8 cellular contexts compared by ENCODE assay signal in the genomic region with DNA sequence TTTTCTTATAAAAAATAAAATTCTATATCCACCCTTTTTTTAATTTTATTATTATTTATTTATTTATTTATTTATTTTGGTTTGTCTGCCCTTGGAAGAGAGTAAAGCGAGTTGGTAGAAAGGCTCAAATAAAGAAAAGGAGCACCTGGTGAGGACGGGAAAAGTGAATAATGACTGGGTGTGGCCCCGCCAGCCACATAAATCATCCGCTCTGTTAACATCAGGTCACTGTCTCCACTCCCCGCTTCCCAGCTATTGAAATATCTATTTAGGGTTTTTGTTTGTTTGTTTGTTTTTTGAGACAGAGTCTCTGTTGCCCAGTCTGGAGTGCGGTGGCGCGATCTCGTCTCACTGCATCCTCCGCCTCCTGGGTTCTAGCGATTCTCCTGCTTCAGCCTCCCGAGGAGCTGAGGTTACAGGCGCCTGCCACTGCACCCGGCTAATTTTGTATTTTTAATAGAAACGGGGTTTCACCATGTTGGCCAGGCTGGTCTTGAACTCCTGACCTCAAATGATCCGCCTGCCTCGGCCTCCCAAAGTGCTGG. TPM values are rescaled to one million over a fixed set of nuclear protein-coding genes. Genes with fewer than 3 reads are reported as not detected.
DNase-seq lines count a peak whose midpoint lies in the region; ATAC-seq, FAIRE-seq and TF ChIP-seq lines count a peak whose summit lies in the region.

No MANE protein-coding gene starts in this region.

- H3K27ac ChIP-seq in BLaER1 (no peak overlapping the region), HUES64 (ENCODE audit: low read depth, low read length) (peak overlapping the region; percentile 84; the same call in 1 of the 2 replicates), astrocyte (ENCODE audit: low read depth, low read length) (no peak overlapping the region), mesenchymal stem cell (ENCODE audit: low read length, poor library complexity, severe bottlenecking) (no peak overlapping the region)

- no peaks in the 10 kb centered on the region for H4K20me1 ChIP-seq in BLaER1
- H4K20me1 ChIP-seq in astrocyte (ENCODE audit: insufficient read depth, low read length), result no peaks in the 10 kb centered on the region

- no peak overlapping the region for H3K14ac ChIP-seq in mesenchymal stem cell (ENCODE audit: low read length in 2 of 2)

- H3K36me3 ChIP-seq in BLaER1 (peaks cover 8% of the 10 kb centered on the region), HUES64 (ENCODE audit: insufficient read depth, low read length) (peaks cover 16% of the 10 kb centered on the region), astrocyte (ENCODE audit: insufficient read depth, low read length) (no peaks in the 10 kb centered on the region), mesenchymal stem cell (ENCODE audit: control insufficient read depth in 1 of 2, insufficient read depth in 2 of 2, low read depth in 1 of 2, low read length in 2 of 2) (no peaks in the 10 kb centered on the region)

- H3K4ac ChIP-seq in mesenchymal stem cell (ENCODE audit: low read depth in 1 of 2, low read length in 2 of 2), result no peak overlapping the region

- H3K4me3 ChIP-seq in BLaER1, result peak overlapping the region; percentile 90
- H3K4me3 ChIP-seq in HUES64 (ENCODE audit: low read length), result peak overlapping the region; percentile 91
- peak overlapping the region; percentile 72 for H3K4me3 ChIP-seq in astrocyte (ENCODE audit: insufficient read depth, low read depth, low read length)
- peak overlapping the region in 1 of 2 experiments; percentile 97 for H3K4me3 ChIP-seq in mesenchymal stem cell (ENCODE audit: insufficient read depth in 1 of 2, low read depth in 1 of 2, low read length in 2 of 2)

- H3K23ac ChIP-seq in mesenchymal stem cell (ENCODE audit: low read length in 2 of 2), result no peak overlapping the region

- peaks cover 7% of the 10 kb centered on the region for H3K79me2 ChIP-seq in astrocyte (ENCODE audit: insufficient read depth, low read length)

- no peak overlapping the region for H4K8ac ChIP-seq in mesenchymal stem cell (ENCODE audit: low read length)

- no peak overlapping the region for H4K91ac ChIP-seq in mesenchymal stem cell (ENCODE audit: low read length)

- no peaks in the 10 kb centered on the region for H3K36me3 Mint-ChIP-seq in astrocyte (ENCODE audit: low read depth, unreplicated experiment)

- WGBS in HUES64, result 7% methylated on average over 15 of the region's 17 CpGs
- 41% methylated on average over 14 of the region's 17 CpGs for WGBS in mesenchymal stem cell

- peaks cover 19% of the 10 kb centered on the region for H3K79me1 ChIP-seq in mesenchymal stem cell (replicated peaks; ENCODE audit: low read length, poor library complexity, severe bottlenecking)

- H3K4me1 ChIP-seq in BLaER1 (peaks cover 35% of the 10 kb centered on the region), HUES64 (ENCODE audit: insufficient read depth, low read length) (peaks cover 47% of the 10 kb centered on the region), astrocyte (ENCODE audit: insufficient read depth, low read length) (peaks cover 11% of the 10 kb centered on the region), mesenchymal stem cell (ENCODE audit: control insufficient read depth, insufficient read depth, low read depth, low read length) (peaks cover 9% of the 10 kb centered on the region)

- H3K4me2 ChIP-seq in BLaER1 (peak overlapping the region; percentile 83), astrocyte (ENCODE audit: low read length) (peak overlapping the region; percentile 98), mesenchymal stem cell (ENCODE audit: low read length, poor library complexity, severe bottlenecking) (peak overlapping the region; percentile 67)

- no peak overlapping the region for H2AK5ac ChIP-seq in mesenchymal stem cell (ENCODE audit: low read length, severe bottlenecking)

- no peak for FAIRE-seq in astrocyte (lab: Jason Lieb, UNC)

- H3K9ac ChIP-seq in BLaER1, result peak overlapping the region; percentile 89; the same call in 1 of the 2 replicates
- peak overlapping the region; percentile 71; the same call in 1 of the 2 replicates for H3K9ac ChIP-seq in HUES64 (ENCODE audit: low read depth, low read length)
- no peak overlapping the region for H3K9ac ChIP-seq in astrocyte (ENCODE audit: low read length)
- peak overlapping the region; percentile 87 for H3K9ac ChIP-seq in mesenchymal stem cell (ENCODE audit: low read length)

- H3K27ac Mint-ChIP-seq in astrocyte (ENCODE audit: unreplicated experiment), result no peak overlapping the region

- ATAC-seq in GM21717 (IDR thresholded peaks at IDR 0.05; ENCODE audit: unreplicated experiment) (no peak), HG03280 (IDR thresholded peaks at IDR 0.05; ENCODE audit: unreplicated experiment) (no peak)

- H2BK12ac ChIP-seq in mesenchymal stem cell (ENCODE audit: low read length in 2 of 2), result no peak overlapping the region

- no peak overlapping the region for H2AFZ ChIP-seq in astrocyte (ENCODE audit: low read depth, low read length)
- no peak overlapping the region for H2AFZ ChIP-seq in mesenchymal stem cell (ENCODE audit: low read depth, low read length)

- peaks cover 18% of the 10 kb centered on the region for H3K4me1 Mint-ChIP-seq in astrocyte (ENCODE audit: low read depth, unreplicated experiment)

- no peaks in the 10 kb centered on the region for H3K27me3 ChIP-seq in BLaER1
- peaks cover 6% of the 10 kb centered on the region; the same call in 1 of the 2 replicates for H3K27me3 ChIP-seq in HUES64 (ENCODE audit: insufficient read depth, low read length)
- no peaks in the 10 kb centered on the region for H3K27me3 ChIP-seq in astrocyte (ENCODE audit: insufficient read depth, low read length)
- no peaks in the 10 kb centered on the region for H3K27me3 ChIP-seq in mesenchymal stem cell (ENCODE audit: control insufficient read depth in 1 of 2, insufficient read depth in 1 of 2, low read length in 2 of 2)

- peak overlapping the region; percentile 97 for H3K4me3 Mint-ChIP-seq in astrocyte (ENCODE audit: unreplicated experiment)

- DNase-seq in astrocyte (ENCODE audit: low read depth) (no peak), mesenchymal stem cell (no peak), SKM-1 (lab: John Stamatoyannopoulos, UW; ENCODE audit: unreplicated experiment) (no peak), kidney tubule cell (ENCODE audit: low spot score) (no peak)

- TF ChIP-seq CTCF in astrocyte (IDR thresholded peaks at IDR 0.05; ENCODE audit: insufficient read depth, low read depth, low read length), result no peak

- no peak overlapping the region for H2BK15ac ChIP-seq in mesenchymal stem cell (ENCODE audit: low read depth, poor library complexity, severe bottlenecking)

- no peak overlapping the region for H2BK5ac ChIP-seq in mesenchymal stem cell (ENCODE audit: low read depth, low read length, poor library complexity, severe bottlenecking)

- H2BK120ac ChIP-seq in mesenchymal stem cell (ENCODE audit: low read depth, low read length), result no peak overlapping the region

- H3K18ac ChIP-seq in mesenchymal stem cell (ENCODE audit: low read depth in 1 of 2, low read length in 2 of 2), result peak overlapping the region in 1 of 2 experiments; percentile 29

- H3K9me3 ChIP-seq in BLaER1, result no peaks in the 10 kb centered on the region
- no peaks in the 10 kb centered on the region for H3K9me3 ChIP-seq in HUES64 (ENCODE audit: insufficient read depth, low read depth, low read length)
- H3K9me3 ChIP-seq in astrocyte (ENCODE audit: insufficient read depth, low read depth, low read length), result no peaks in the 10 kb centered on the region
- no peaks in the 10 kb centered on the region for H3K9me3 ChIP-seq in mesenchymal stem cell (ENCODE audit: control insufficient read depth, low read length)

- H3K27me3 Mint-ChIP-seq in astrocyte (ENCODE audit: low read depth, unreplicated experiment), result no peaks in the 10 kb centered on the region

- no peaks in the 10 kb centered on the region for H3K9me3 Mint-ChIP-seq in astrocyte (ENCODE audit: unreplicated experiment)

RNA-seq across cellular contexts. Expression of a gene that starts 0.8 kb away (rescaled TPM):
- polyA plus RNA-seq in HUES64 (2013, experiment 1 of 2), result 94.5 TPM
- polyA plus RNA-seq in HUES64 (2013, experiment 2 of 2), result 81.6 TPM
- 6.3 and 7.8 TPM in 2 replicates for total RNA-seq in astrocyte
- polyA plus RNA-seq in mesenchymal stem cell (2013, experiment 1 of 2), result 6.6 TPM
- 6.2 TPM for polyA plus RNA-seq in mesenchymal stem cell (2013, experiment 2 of 2)

RNA-seq across cellular contexts. Expression of a gene that starts 0.9 kb away (rescaled TPM):
- 3.6 TPM for polyA plus RNA-seq in HUES64 (2013, experiment 1 of 2)
- polyA plus RNA-seq in HUES64 (2013, experiment 2 of 2), result 3.6 TPM
- total RNA-seq in astrocyte, result 4.3 and 5.1 TPM in 2 replicates
- polyA plus RNA-seq in mesenchymal stem cell (2013, experiment 1 of 2), result 3.5 TPM
- 3.6 TPM for polyA plus RNA-seq in mesenchymal stem cell (2013, experiment 2 of 2)

RNA-seq across cellular contexts. Expression of a gene that starts 53.9 kb away (rescaled TPM):
- 8.4 TPM for polyA plus RNA-seq in HUES64 (2013, experiment 1 of 2)
- 10.1 TPM for polyA plus RNA-seq in HUES64 (2013, experiment 2 of 2)
- total RNA-seq in astrocyte, result 25.4 and 26.9 TPM in 2 replicates
- 20.8 TPM for polyA plus RNA-seq in mesenchymal stem cell (2013, experiment 1 of 2)
- 22.0 TPM for polyA plus RNA-seq in mesenchymal stem cell (2013, experiment 2 of 2)
